8 cellular contexts compared by ENCODE assay signal in genomic region chr1:160251687-160252526, GRCh38. TPM values are rescaled to one million over a fixed set of nuclear protein-coding genes. Genes with fewer than 3 reads are reported as not detected.
DNase-seq lines count a peak whose midpoint lies in the region; ATAC-seq lines count a peak whose summit lies in the region.

No MANE protein-coding gene starts in this region.

- no peak overlapping the region for H3K4me3 ChIP-seq in MG63
- H3K4me3 ChIP-seq in SJSA1, result no peak overlapping the region

- intact Hi-C loops in Right ventricle myocardium superior (cut with DNase I), result loop anchor here (5.0 kb wide), 1 partner anchor 60 kb away; the partner anchor contains the start of gene CASQ1
- intact Hi-C loops in posterior cingulate gyrus (cut with DNase I), result loop anchor here (1.0 to 5.0 kb wide), 4 partner anchors 45 to 165 kb away; partner anchors contain the start of gene PEA15

- H3K36me3 Mint-ChIP-seq in activated naive CD8-positive, alpha-beta T cell treated with anti-CD3 and anti-CD28 coated beads, Interleukin-2, amount 50 U/mL, for 24 hours (ENCODE audit: low read depth), result peaks cover 4% of the 10 kb centered on the region

- peaks cover 16% of the 10 kb centered on the region for H3K4me1 Mint-ChIP-seq in activated naive CD8-positive, alpha-beta T cell treated with anti-CD3 and anti-CD28 coated beads, Interleukin-2, amount 50 U/mL, for 24 hours

- ATAC-seq in GM19397 (IDR thresholded peaks at IDR 0.05; ENCODE audit: unreplicated experiment) (peak; percentile 58), Right ventricle myocardium superior (ENCODE audit: poor library complexity) (peak; percentile 93), HG02571 (IDR thresholded peaks at IDR 0.05; ENCODE audit: unreplicated experiment) (no peak)
- peak; percentile 81 for ATAC-seq in activated naive CD8-positive, alpha-beta T cell treated with anti-CD3 and anti-CD28 coated beads, Interleukin-2, amount 50 U/mL, for 24 hours

- H3K27me3 ChIP-seq in MG63 (no peaks in the 10 kb centered on the region), SJSA1 (replicated peaks) (no peaks in the 10 kb centered on the region)

- H3K9me3 Mint-ChIP-seq in activated naive CD8-positive, alpha-beta T cell treated with anti-CD3 and anti-CD28 coated beads, Interleukin-2, amount 50 U/mL, for 24 hours, result no peaks in the 10 kb centered on the region

- H3K4me1 ChIP-seq in SJSA1 (replicated peaks), result peaks cover 15% of the 10 kb centered on the region

- no peaks in the 10 kb centered on the region for H3K27me3 Mint-ChIP-seq in activated naive CD8-positive, alpha-beta T cell treated with anti-CD3 and anti-CD28 coated beads, Interleukin-2, amount 50 U/mL, for 24 hours

- H3K9me3 ChIP-seq in MG63 (no peaks in the 10 kb centered on the region), SJSA1 (replicated peaks) (no peaks in the 10 kb centered on the region)

- no peak overlapping the region for H3K4me3 Mint-ChIP-seq in activated naive CD8-positive, alpha-beta T cell treated with anti-CD3 and anti-CD28 coated beads, Interleukin-2, amount 50 U/mL, for 24 hours

- DNase-seq in CD1c-positive myeloid dendritic cell (ENCODE audit: extremely low spot score) (peak; percentile 79), MG63 (peak; percentile 46), SJSA1 (ENCODE audit: low read depth in 1 of 2, low spot score in 2 of 2) (peak; percentile 46 to 69), Right ventricle myocardium superior (no peak), posterior cingulate gyrus (peak in 9 of 10 donors; percentile 32 to 93 (median 78))
- DNase-seq in activated naive CD8-positive, alpha-beta T cell treated with anti-CD3 and anti-CD28 coated beads, Interleukin-2, amount 50 U/mL, for 24 hours, result peak; percentile 26

- H3K36me3 ChIP-seq in MG63 (peaks cover 16% of the 10 kb centered on the region), SJSA1 (no peaks in the 10 kb centered on the region; the same call in 1 of the 2 replicates)

- H3K27ac Mint-ChIP-seq in activated naive CD8-positive, alpha-beta T cell treated with anti-CD3 and anti-CD28 coated beads, Interleukin-2, amount 50 U/mL, for 24 hours, result no peak overlapping the region

- H3K27ac ChIP-seq in SJSA1, result no peak overlapping the region

RNA-seq across cellular contexts. Expression of gene DCAF8, which starts 10.4 kb away (rescaled TPM):
- total RNA-seq in MG63 (2014; rRNA removed; shearing (Covaris generic); ENCODE audit: low replicate concordance), result 46.3 and 71.9 TPM in 2 replicates
- 37.5 and 45.8 TPM in 2 replicates for total RNA-seq in SJSA1 (2014; rRNA removed; shearing (Covaris generic))
- 146 TPM for total RNA-seq in Right ventricle myocardium superior

RNA-seq across cellular contexts. Expression of gene PEX19, which starts 33.0 kb away (rescaled TPM):
- total RNA-seq in MG63 (2014; rRNA removed; shearing (Covaris generic); ENCODE audit: low replicate concordance), result 23.7 and 27.2 TPM in 2 replicates
- 51.9 and 61.0 TPM in 2 replicates for total RNA-seq in SJSA1 (2014; rRNA removed; shearing (Covaris generic))
- total RNA-seq in Right ventricle myocardium superior, result 97.3 TPM

RNA-seq across cellular contexts. Expression of gene PEA15, which starts 46.7 kb away (rescaled TPM):
- total RNA-seq in MG63 (2014; rRNA removed; shearing (Covaris generic); ENCODE audit: low replicate concordance), result 243 and 355 TPM in 2 replicates
- total RNA-seq in SJSA1 (2014; rRNA removed; shearing (Covaris generic)), result 170 and 321 TPM in 2 replicates
- total RNA-seq in Right ventricle myocardium superior, result 225 TPM
